In the genomic region with DNA sequence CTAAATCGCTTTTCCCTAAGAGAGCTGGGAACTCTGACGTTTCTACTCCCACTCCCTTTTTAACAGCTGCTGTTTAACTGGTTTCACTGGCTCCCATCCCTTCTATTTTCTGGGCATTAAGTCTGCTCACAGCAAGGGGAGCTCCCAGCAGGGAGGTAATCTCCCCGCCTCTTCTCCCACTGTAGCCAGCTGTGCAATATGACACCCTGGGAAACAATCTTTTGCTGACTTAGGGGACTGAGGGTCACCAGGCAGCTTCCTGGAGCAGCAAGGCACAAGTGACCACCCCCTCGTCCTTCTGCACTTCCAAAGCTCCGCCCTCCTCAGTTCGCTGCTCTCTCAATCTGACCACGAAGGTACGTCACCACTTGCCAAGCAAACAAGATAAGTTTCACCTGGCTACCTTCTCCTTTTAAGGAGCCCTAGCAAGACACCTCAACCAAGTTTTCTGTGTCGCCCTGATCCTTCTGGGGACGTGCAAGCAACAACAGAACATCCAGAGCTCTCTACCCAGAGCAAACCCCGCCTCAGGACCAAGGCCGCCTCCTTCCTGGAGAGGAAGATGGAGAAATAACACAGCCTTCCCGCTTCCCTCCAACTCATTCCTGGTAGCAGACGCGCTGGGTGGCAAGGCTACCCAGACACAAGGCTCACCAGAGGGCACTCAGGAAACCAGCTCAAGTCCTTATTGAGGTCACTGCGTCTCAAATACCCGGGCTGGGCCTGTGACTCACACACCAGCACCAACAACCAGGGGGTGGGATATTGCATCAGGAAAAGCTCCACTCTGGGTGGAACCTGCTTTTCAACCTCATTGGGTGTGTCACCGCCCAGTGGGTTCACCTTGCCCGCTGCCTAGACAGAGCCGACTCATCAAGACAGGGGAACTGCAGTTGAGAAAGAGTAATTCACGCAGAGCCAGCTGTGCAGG, we compare ENCODE assay signal across 8 cellular contexts.
DNase-seq lines count a peak whose midpoint lies in the region; ATAC-seq and TF ChIP-seq lines count a peak whose summit lies in the region.

No MANE protein-coding gene starts in this region.

- H3K4me3 ChIP-seq in kidney epithelial cell (ENCODE audit: low read depth, low read length): no peak overlapping the region

- no peaks in the 10 kb centered on the region for H3K27me3 ChIP-seq in kidney epithelial cell (ENCODE audit: control insufficient read depth, insufficient read depth, low read length)

- H3K36me3 ChIP-seq in kidney epithelial cell (ENCODE audit: control insufficient read depth, insufficient read depth, low read length): no peaks in the 10 kb centered on the region

- in situ Hi-C loops in ACHN (cut with HindIII; ENCODE audit: low pct_ligation_motif_present, low pct_unique_long_range_greater_than_20kb, low sequenced_read_pairs): no loop called here

- peak; percentile 13 for TF ChIP-seq CTCF in kidney epithelial cell (IDR thresholded peaks at IDR 0.05; ENCODE audit: insufficient read depth, low read length, poor library complexity, severe bottlenecking)

- ATAC-seq in GM19463 (IDR thresholded peaks at IDR 0.05; ENCODE audit: unreplicated experiment): peak; percentile 35
- no peak for ATAC-seq in HG03095 (IDR thresholded peaks at IDR 0.05; ENCODE audit: unreplicated experiment)

- DNase-seq in ACHN (peak; percentile 95), NCI-H146 (lab: John Stamatoyannopoulos, UW) (peak; percentile 86), UCSD-AML1 (lab: John Stamatoyannopoulos, UW; ENCODE audit: unreplicated experiment) (peak; percentile 55), kidney epithelial cell (ENCODE audit: low read depth) (peak; percentile 99)
- DNase-seq in central memory CD4-positive, alpha-beta T cell: peak; percentile 77
- peak; percentile 85 for DNase-seq in stimulated activated CD4-positive, alpha-beta T cell treated with anti-CD3 and anti-CD28 coated beads, Interleukin-1b, Interleukin-23, amount 100 ng/mL, for 48 hours
